Comparison of ENCODE assay signal across 12 cellular contexts in the genomic region with DNA sequence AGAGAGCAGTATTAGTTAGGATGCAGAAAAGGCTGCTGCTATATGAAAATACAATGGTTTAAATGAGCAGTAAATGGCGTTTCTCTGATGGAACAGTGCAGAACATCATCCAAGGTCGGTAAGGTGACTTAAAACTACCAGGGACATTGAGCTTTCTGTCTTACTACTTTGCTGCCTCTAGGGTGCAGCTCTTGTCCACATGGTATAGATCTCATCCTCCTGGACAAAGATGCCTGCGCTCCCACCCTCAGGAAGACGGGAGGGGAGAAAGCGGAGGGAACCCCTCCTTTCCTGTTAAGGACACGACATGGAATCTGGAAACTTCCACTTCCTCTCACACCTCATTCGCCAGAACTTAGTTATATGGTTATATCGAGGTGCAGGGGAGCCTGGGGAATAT.
DNase-seq lines count a peak whose midpoint lies in the region; ATAC-seq and TF ChIP-seq lines count a peak whose summit lies in the region.
"Had no signal": no experiment of that assay in that cellular context is flagged by ENCODE, and none has a peak within 500 bp of the region (broad histone marks: within the 10 kb centered on the region; RNA-seq: fewer than 3 reads in every experiment).

No MANE protein-coding gene starts in this region.

- H3K4me3 ChIP-seq in left lung: no peak overlapping the region
- H3K4me3 ChIP-seq in SJCRH30: no peak overlapping the region

- H3K36me3 ChIP-seq in left lung: no peaks in the 10 kb centered on the region
- no peaks in the 10 kb centered on the region for H3K36me3 ChIP-seq in SJCRH30

- intact Hi-C loops in left lung (cut with DNase I): no loop called here

- TF ChIP-seq CTCF in LNCAP (IDR thresholded peaks at IDR 0.05) (peak; percentile 39; the same call in 1 of the 2 replicates), left lung (IDR thresholded peaks at IDR 0.05) (peak in 1 of 2 donors; percentile 13)

- H3K27me3 ChIP-seq in left lung (no peaks in the 10 kb centered on the region), SJCRH30 (peaks cover 11% of the 10 kb centered on the region; the same call in 1 of the 2 replicates)

- H3K9me3 ChIP-seq in left lung (no peaks in the 10 kb centered on the region), SJCRH30 (replicated peaks) (no peaks in the 10 kb centered on the region)

- H3K4me1 ChIP-seq in left lung (no peaks in the 10 kb centered on the region), SJCRH30 (no peaks in the 10 kb centered on the region)

- DNase-seq in COLO829 (ENCODE audit: low spot score) (peak; percentile 24), astrocyte of the hippocampus (ENCODE audit: low read depth, low spot score) (peak; percentile 2), left lung (no peak), SJCRH30 (no peak), caudate nucleus (lab: John Stamatoyannopoulos, UW) (no peak)
- DNase-seq: activated CD4-positive, alpha-beta memory T cell treated with anti-CD3 and anti-CD28 coated beads, Interleukin-2, amount 10 ng/mL, durations not matched to agents 7 days and 5 days; DMS79 had no signal

- peak; percentile 65 for ATAC-seq in left lung
- no peak for ATAC-seq in HG02642 (IDR thresholded peaks at IDR 0.05; ENCODE audit: poor library complexity, unreplicated experiment)
- no peak for ATAC-seq in GM18519 (IDR thresholded peaks at IDR 0.05; ENCODE audit: low FRiP score, unreplicated experiment)
- ATAC-seq: stimulated activated memory B cell treated with anti-CD40 and anti-IgM and Interleukin-4, amounts not matched to agents 10 μg/mL and 1 μg/mL and 100 μg/mL, for 72 hours had no signal

- H3K27ac ChIP-seq in left lung: peak overlapping the region in 1 of 2 donors; percentile 45
- H3K27ac ChIP-seq in SJCRH30: no peak overlapping the region
- no peak overlapping the region for H3K27ac ChIP-seq in caudate nucleus (ENCODE audit: low read depth, low read length)
- H3K27ac ChIP-seq: HL-60 had no signal

Comparison
In these comparisons a context has a peak if more than half of its experiments do, and no peak if none do; other contexts are left out.
1. DNase-seq: peak in COLO829 (single experiment) and astrocyte of the hippocampus (single experiment); none in left lung (0 of 2), SJCRH30 (0 of 2) and caudate nucleus (0 of 61).